12 cellular contexts compared by ENCODE assay signal in the genomic region with DNA sequence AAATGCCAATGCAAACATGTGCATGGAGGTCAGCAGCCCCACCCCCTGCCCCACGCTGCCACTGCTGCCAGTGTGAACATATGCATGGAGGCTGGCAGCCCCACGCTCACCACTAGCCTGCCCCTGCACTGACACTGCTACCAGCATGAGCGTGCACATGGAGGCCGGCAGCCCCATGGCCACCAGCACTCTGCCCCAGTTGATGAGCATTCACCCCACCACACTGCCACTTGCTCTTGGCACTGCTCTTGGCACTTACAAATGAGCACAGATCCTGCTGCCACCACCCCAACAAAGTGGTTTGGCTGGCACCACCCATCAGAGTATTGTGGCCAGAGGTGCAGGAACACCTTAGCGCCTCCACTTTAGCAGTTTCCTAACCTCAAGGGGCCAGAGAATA.
DNase-seq lines count a peak whose midpoint lies in the region; ATAC-seq and TF ChIP-seq lines count a peak whose summit lies in the region.
"Had no signal": no experiment of that assay in that cellular context is flagged by ENCODE, and none has a peak within 500 bp of the region (broad histone marks: within the 10 kb centered on the region; RNA-seq: fewer than 3 reads in every experiment).

No MANE protein-coding gene starts in this region.

- no peaks in the 10 kb centered on the region for H3K79me2 ChIP-seq in GM23338 (replicated peaks; ENCODE audit: insufficient read depth)

- H3K4me2 ChIP-seq in GM23338: no peak overlapping the region

- no peaks in the 10 kb centered on the region for H3K9me3 ChIP-seq in A673 (ENCODE audit: low read depth, low read length, poor library complexity, severe bottlenecking)
- H3K9me3 ChIP-seq: Caco-2, HAP-1 had no signal

- no TSS peak for BruUV-seq in A673 (replicated peaks; lab: Mats Ljungman, UMichigan)

- H3K9me2 ChIP-seq in GM23338 (ENCODE audit: insufficient read depth): no peaks in the 10 kb centered on the region

- H3K27me3 Mint-ChIP-seq in GM23338 (ENCODE audit: insufficient read depth, low read depth, poor library complexity) (no peaks in the 10 kb centered on the region), natural killer cell (ENCODE audit: low read depth in 2 of 2) (no peaks in the 10 kb centered on the region)
- no peaks in the 10 kb centered on the region for H3K27me3 Mint-ChIP-seq in central memory CD8-positive, alpha-beta T cell

- ATAC-seq in GM23338 (no peak), natural killer cell (peak; percentile 49 to 82 (median 50)), GM21526 (IDR thresholded peaks at IDR 0.05; ENCODE audit: low FRiP score, unreplicated experiment) (no peak), left lobe of liver (no peak)
- peak; percentile 32 for ATAC-seq in central memory CD8-positive, alpha-beta T cell (replicated peaks; ENCODE audit: extremely low read depth, poor library complexity, severe bottlenecking)

- CTCF ChIA-PET in A673 (lab: Charles Lee): no interaction called here

- no peak overlapping the region for H2AFZ ChIP-seq in GM23338

- H3F3A ChIP-seq in GM23338 (replicated peaks; ENCODE audit: low read depth): no peaks in the 10 kb centered on the region

- H3K4me3 Mint-ChIP-seq in GM23338 (no peak overlapping the region), natural killer cell (peak overlapping the region; percentile 33)
- no peak overlapping the region for H3K4me3 Mint-ChIP-seq in central memory CD8-positive, alpha-beta T cell
- H3K4me3 Mint-ChIP-seq: CD4-positive, alpha-beta T cell had no signal

- POLR2A ChIA-PET in A673 (lab: Charles Lee; ENCODE audit: low non-redundant PET): no interaction called here

- H3K36me3 Mint-ChIP-seq in GM23338 (ENCODE audit: low read depth) (no peaks in the 10 kb centered on the region), natural killer cell (no peaks in the 10 kb centered on the region)
- H3K36me3 Mint-ChIP-seq in central memory CD8-positive, alpha-beta T cell (ENCODE audit: insufficient read depth): no peaks in the 10 kb centered on the region

- H3K36me3 ChIP-seq in A673 (ENCODE audit: insufficient read depth, low read length, poor library complexity, severe bottlenecking) (no peaks in the 10 kb centered on the region), GM23338 (ENCODE audit: insufficient read depth) (no peaks in the 10 kb centered on the region)
- H3K36me3 ChIP-seq: HAP-1 had no signal

- no peaks in the 10 kb centered on the region for H4K20me1 ChIP-seq in GM23338 (replicated peaks; ENCODE audit: insufficient read depth)

- peak overlapping the region; percentile 35 for H3K27ac ChIP-seq in A673 (ENCODE audit: low read depth, low read length, poor library complexity, severe bottlenecking)
- no peak overlapping the region for H3K27ac ChIP-seq in GM23338 (ENCODE audit: low read depth)
- H3K27ac ChIP-seq: C4-2B had no signal

- H3K4me1 Mint-ChIP-seq in GM23338 (no peaks in the 10 kb centered on the region), natural killer cell (no peaks in the 10 kb centered on the region)
- H3K4me1 Mint-ChIP-seq in central memory CD8-positive, alpha-beta T cell: peaks cover 6% of the 10 kb centered on the region

- H3K27ac Mint-ChIP-seq in GM23338: 0 out of 2 replicates have a peak overlapping the region, but pooled peaks have one; percentile 13
- no peak overlapping the region for H3K27ac Mint-ChIP-seq in central memory CD8-positive, alpha-beta T cell (ENCODE audit: low read depth)
- no peak overlapping the region for H3K27ac Mint-ChIP-seq in natural killer cell
- H3K27ac Mint-ChIP-seq: CD4-positive, alpha-beta T cell had no signal

- H3K4me1 ChIP-seq in A673 (ENCODE audit: insufficient read depth, low read length, poor library complexity, severe bottlenecking) (peaks cover 31% of the 10 kb centered on the region), GM23338 (ENCODE audit: insufficient read depth) (no peaks in the 10 kb centered on the region)
- H3K4me1 ChIP-seq: Caco-2, HAP-1 had no signal

- DNase-seq in A673 (ENCODE audit: low spot score): no peak
- DNase-seq in GM23338 (ENCODE audit: low spot score): no peak
- DNase-seq in central memory CD8-positive, alpha-beta T cell (ENCODE audit: low spot score in 2 of 2): no peak
- DNase-seq in natural killer cell: no peak
- no peak for DNase-seq in anterior cingulate cortex (lab: John Stamatoyannopoulos, UW)
- DNase-seq in left lobe of liver (ENCODE audit: low spot score): no peak
- DNase-seq: AML-193; Caco-2; CD4-positive, alpha-beta T cell had no signal

- H3K9me3 Mint-ChIP-seq in GM23338 (no peaks in the 10 kb centered on the region), natural killer cell (no peaks in the 10 kb centered on the region)
- peaks cover 5% of the 10 kb centered on the region for H3K9me3 Mint-ChIP-seq in central memory CD8-positive, alpha-beta T cell
- H3K9me3 Mint-ChIP-seq: CD4-positive, alpha-beta T cell had no signal

- H3K4me3 ChIP-seq in A673 (ENCODE audit: low read depth, low read length, poor library complexity, severe bottlenecking) (no peak overlapping the region), GM23338 (no peak overlapping the region)
- H3K4me3 ChIP-seq: HAP-1 had no signal

- intact Hi-C loops in A673 (cut with micrococcal nuclease; ENCODE audit: unreplicated experiment): loop anchor here (2.0 to 5.0 kb wide), 3 partner anchors 80 to 426 kb away; no protein-coding TSS in a partner anchor
- intact Hi-C loops in natural killer cell (cut with micrococcal nuclease): no loop called here

- H3K27me3 ChIP-seq in A673 (replicated peaks; ENCODE audit: insufficient read depth, low read depth, low read length, poor library complexity) (no peaks in the 10 kb centered on the region), GM23338 (ENCODE audit: insufficient read depth) (no peaks in the 10 kb centered on the region)

- TF ChIP-seq CTCF in A673 (conservative IDR thresholded peaks at IDR 0.05; ENCODE audit: low read depth, low read length) (no peak), GM23338 (conservative IDR thresholded peaks at IDR 0.05; ENCODE audit: low read depth in 2 of 2) (no peak), natural killer cell (IDR thresholded peaks at IDR 0.05) (no peak)

TF ChIP-seq in GM23338, 12 proteins besides CTCF, POLR2A, EP300 and RAD21 (continues in another document):
- no peak for TF ChIP-seq REST (IDR thresholded peaks at IDR 0.05; ENCODE audit: unreplicated experiment)
- TF ChIP-seq ZNF114 (CRISPR knock-in tag; IDR thresholded peaks at IDR 0.05): no peak
- TF ChIP-seq ETS1 (IDR thresholded peaks at IDR 0.05): no peak
- TF ChIP-seq EZH2 (IDR thresholded peaks at IDR 0.05; ENCODE audit: low read depth, unreplicated experiment): no peak
- TF ChIP-seq CREB1 (CRISPR knock-in tag; IDR thresholded peaks at IDR 0.05; ENCODE audit: low read depth): no peak
- TF ChIP-seq JUNB (IDR thresholded peaks at IDR 0.05; ENCODE audit: unreplicated experiment): no peak
- no peak for TF ChIP-seq POLR2AphosphoS5 (IDR thresholded peaks at IDR 0.05; ENCODE audit: low read depth)

Comparison
In these comparisons a context has a peak if more than half of its experiments do, and no peak if none do; other contexts are left out.
1. ATAC-seq: peak in central memory CD8-positive, alpha-beta T cell (single experiment) and natural killer cell (3 of 3); none in GM23338 (single experiment), GM21526 (single experiment) and left lobe of liver (single experiment).